Comparison of ENCODE assay signal across 28 cellular contexts in the genomic region with DNA sequence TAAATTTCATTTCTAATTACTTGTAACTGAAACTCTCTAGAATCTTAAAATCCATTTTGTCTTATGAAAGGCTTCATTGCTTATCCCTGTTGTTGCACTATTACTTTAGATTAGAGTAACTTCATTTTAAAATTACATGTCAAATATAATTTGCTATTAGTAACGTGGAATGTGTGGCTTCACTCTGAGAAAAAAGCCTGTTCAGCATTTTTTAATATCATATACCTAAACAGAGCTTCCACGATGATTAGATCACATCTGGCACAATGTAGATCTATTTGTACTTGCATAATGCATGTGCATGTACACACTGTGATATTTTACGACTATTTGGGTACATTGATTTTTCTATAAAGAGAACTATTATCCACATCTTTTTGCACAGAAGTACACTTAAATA.
"Had no signal": no experiment of that assay in that cellular context is flagged by ENCODE, and none has a peak within 500 bp of the region (broad histone marks: within the 10 kb centered on the region; RNA-seq: fewer than 3 reads in every experiment).

No MANE protein-coding gene starts in this region.

- H3K36me3 ChIP-seq: esophagus squamous epithelium, heart right ventricle, lower lobe of right lung, spleen, tibial artery had no signal

- H3K27me3 ChIP-seq: esophagus squamous epithelium, heart right ventricle, spleen, testis, tibial artery had no signal

- H3K27ac Mint-ChIP-seq: effector memory CD8-positive, alpha-beta T cell; immature natural killer cell; naive thymus-derived CD8-positive, alpha-beta T cell; nephron progenitor cell; stimulated activated memory B cell treated with anti-CD40 and anti-IgM and Interleukin-4, amounts not matched to agents 10 μg/mL and 1 μg/mL and 100 μg/mL, for 72 hours; type B pancreatic cell had no signal

- ATAC-seq: effector memory CD8-positive, alpha-beta T cell; heart right ventricle; left ventricle myocardium superior; lower lobe of right lung; naive thymus-derived CD8-positive, alpha-beta T cell; psoas muscle; right cardiac atrium; stimulated activated memory B cell treated with anti-CD40 and anti-IgM and Interleukin-4, amounts not matched to agents 10 μg/mL and 1 μg/mL and 100 μg/mL, for 72 hours; stimulated activated naive CD8-positive, alpha-beta T cell treated with anti-CD3 and anti-CD28 coated beads, Interleukin-15, Interleukin-2, amounts not matched to agents 100 U/mL and 50 U/mL, for 24 hours had no signal

- H3K4me3 Mint-ChIP-seq: effector memory CD8-positive, alpha-beta T cell; immature natural killer cell; naive thymus-derived CD8-positive, alpha-beta T cell; nephron progenitor cell; stimulated activated memory B cell treated with anti-CD40 and anti-IgM and Interleukin-4, amounts not matched to agents 10 μg/mL and 1 μg/mL and 100 μg/mL, for 72 hours; type B pancreatic cell had no signal

- H3K4me3 ChIP-seq: esophagus squamous epithelium, heart right ventricle, lower lobe of right lung, psoas muscle, skin epidermis, spleen, testis, tibial artery had no signal

- H3K27ac ChIP-seq: esophagus squamous epithelium, heart right ventricle, lower lobe of right lung, psoas muscle, skin epidermis, spleen, testis, tibial artery had no signal

- FAIRE-seq: endometrium, keratinocyte had no signal

- H3K4me1 ChIP-seq: esophagus squamous epithelium, heart right ventricle, lower lobe of right lung, psoas muscle, spleen, testis, tibial artery had no signal

- H3K9me3 ChIP-seq: testis had no signal

- DNase-seq: cortex of kidney; effector memory CD8-positive, alpha-beta T cell; erythroblast; esophagus squamous epithelium; foreskin melanocyte; glutamatergic neuron; heart right ventricle; hypothalamus; immature natural killer cell; left ventricle myocardium superior; lower lobe of right lung; naive thymus-derived CD8-positive, alpha-beta T cell; nephron progenitor cell; nucleus accumbens; posterior cingulate gyrus; psoas muscle; right cardiac atrium; spleen; stimulated activated CD4-positive, alpha-beta T cell treated with anti-CD3 and anti-CD28 coated beads, Interleukin-4, amount 100 ng/mL, for 4 hours; stimulated activated naive CD8-positive, alpha-beta T cell treated with anti-CD3 and anti-CD28 coated beads, Interleukin-15, Interleukin-2, amounts not matched to agents 100 U/mL and 50 U/mL, for 24 hours; substantia nigra; testis; tibial artery had no signal

- H3K27me3 Mint-ChIP-seq: effector memory CD8-positive, alpha-beta T cell; naive thymus-derived CD8-positive, alpha-beta T cell; stimulated activated memory B cell treated with anti-CD40 and anti-IgM and Interleukin-4, amounts not matched to agents 10 μg/mL and 1 μg/mL and 100 μg/mL, for 72 hours; type B pancreatic cell had no signal
